In the genomic region with DNA sequence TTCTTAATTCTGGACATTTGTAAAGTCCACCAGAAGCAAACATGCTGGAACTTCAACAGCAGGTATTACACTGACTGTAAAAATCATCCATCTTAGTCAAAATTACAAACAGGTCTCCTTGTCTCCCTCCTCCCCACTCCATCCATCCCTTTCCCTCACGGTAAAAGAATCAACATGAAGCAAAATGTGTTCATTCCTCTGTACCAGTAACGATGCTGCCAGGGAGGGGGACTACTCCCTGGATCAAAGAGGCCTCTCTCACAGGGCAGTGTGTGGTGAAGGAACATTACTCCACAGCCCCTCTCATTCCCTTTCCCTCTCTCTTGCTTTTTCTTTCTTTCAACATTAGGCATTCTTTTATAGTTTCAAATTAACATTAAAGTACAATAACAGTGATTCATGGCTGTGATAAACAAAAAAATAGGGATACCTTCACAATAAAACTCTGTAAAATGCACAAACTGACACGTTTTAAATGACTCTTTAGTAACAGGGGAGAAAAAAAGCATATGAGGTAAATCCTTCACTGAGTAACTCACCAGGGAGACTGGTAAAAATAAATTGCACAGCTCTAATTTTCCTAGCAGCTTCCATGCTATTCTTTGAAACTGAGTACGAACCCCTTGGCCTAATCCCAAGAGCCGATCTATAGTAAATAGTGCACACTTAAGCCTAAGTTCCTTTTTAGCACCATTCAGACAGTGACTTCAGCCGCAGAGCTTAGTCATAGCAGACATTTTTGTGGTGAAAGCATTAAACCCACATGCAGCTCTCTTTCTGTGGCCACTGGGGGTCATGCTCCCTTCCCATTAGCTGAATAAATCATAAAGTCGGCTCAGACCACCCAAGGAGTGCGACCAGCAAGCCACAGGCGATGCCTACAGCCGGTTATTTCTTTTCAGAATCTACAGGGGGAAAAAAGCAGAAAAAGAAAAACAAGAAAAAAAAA, we compare ENCODE assay signal across 1 cellular context.
A peak's percentile ranks its signal among the peaks of the same experiment; 100 is the strongest.
TF ChIP-seq lines count a peak whose summit lies in the region.

No MANE protein-coding gene starts in this region.

TF ChIP-seq in A549, 52 proteins besides CTCF, POLR2A, EP300 and RAD21 (continued from another document):
- TF ChIP-seq, protein P1, sequence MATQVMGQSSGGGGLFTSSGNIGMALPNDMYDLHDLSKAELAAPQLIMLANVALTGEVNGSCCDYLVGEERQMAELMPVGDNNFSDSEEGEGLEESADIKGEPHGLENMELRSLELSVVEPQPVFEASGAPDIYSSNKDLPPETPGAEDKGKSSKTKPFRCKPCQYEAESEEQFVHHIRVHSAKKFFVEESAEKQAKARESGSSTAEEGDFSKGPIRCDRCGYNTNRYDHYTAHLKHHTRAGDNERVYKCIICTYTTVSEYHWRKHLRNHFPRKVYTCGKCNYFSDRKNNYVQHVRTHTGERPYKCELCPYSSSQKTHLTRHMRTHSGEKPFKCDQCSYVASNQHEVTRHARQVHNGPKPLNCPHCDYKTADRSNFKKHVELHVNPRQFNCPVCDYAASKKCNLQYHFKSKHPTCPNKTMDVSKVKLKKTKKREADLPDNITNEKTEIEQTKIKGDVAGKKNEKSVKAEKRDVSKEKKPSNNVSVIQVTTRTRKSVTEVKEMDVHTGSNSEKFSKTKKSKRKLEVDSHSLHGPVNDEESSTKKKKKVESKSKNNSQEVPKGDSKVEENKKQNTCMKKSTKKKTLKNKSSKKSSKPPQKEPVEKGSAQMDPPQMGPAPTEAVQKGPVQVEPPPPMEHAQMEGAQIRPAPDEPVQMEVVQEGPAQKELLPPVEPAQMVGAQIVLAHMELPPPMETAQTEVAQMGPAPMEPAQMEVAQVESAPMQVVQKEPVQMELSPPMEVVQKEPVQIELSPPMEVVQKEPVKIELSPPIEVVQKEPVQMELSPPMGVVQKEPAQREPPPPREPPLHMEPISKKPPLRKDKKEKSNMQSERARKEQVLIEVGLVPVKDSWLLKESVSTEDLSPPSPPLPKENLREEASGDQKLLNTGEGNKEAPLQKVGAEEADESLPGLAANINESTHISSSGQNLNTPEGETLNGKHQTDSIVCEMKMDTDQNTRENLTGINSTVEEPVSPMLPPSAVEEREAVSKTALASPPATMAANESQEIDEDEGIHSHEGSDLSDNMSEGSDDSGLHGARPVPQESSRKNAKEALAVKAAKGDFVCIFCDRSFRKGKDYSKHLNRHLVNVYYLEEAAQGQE (IDR thresholded peaks at IDR 0.05): no peak
- TF ChIP-seq, protein P2, sequence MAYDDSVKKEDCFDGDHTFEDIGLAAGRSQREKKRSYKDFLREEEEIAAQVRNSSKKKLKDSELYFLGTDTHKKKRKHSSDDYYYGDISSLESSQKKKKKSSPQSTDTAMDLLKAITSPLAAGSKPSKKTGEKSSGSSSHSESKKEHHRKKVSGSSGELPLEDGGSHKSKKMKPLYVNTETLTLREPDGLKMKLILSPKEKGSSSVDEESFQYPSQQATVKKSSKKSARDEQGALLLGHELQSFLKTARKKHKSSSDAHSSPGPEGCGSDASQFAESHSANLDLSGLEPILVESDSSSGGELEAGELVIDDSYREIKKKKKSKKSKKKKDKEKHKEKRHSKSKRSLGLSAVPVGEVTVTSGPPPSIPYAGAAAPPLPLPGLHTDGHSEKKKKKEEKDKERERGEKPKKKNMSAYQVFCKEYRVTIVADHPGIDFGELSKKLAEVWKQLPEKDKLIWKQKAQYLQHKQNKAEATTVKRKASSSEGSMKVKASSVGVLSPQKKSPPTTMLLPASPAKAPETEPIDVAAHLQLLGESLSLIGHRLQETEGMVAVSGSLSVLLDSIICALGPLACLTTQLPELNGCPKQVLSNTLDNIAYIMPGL (CRISPR knock-in tag; IDR thresholded peaks at IDR 0.05; ENCODE audit: borderline replicate concordance): no peak
- TF ChIP-seq ZFP36 (IDR thresholded peaks at IDR 0.05; ENCODE audit: borderline replicate concordance, partially characterized antibody) (no peak), NFE2L2 (conservative IDR thresholded peaks at IDR 0.05; ENCODE audit: low read length) (no peak), NR3C1 (IDR thresholded peaks at IDR 0.05) (no peak), BHLHE40 (IDR thresholded peaks at IDR 0.05; ENCODE audit: low read depth, low read length) (no peak), JUN (IDR thresholded peaks at IDR 0.05) (0 out of 5 replicates have a peak, but pooled peaks have one; percentile 25 to 40), MAFK (IDR thresholded peaks at IDR 0.05; ENCODE audit: partially characterized antibody) (no peak), ESRRA (IDR thresholded peaks at IDR 0.05; ENCODE audit: borderline replicate concordance, low read length) (no peak), KDM5A (IDR thresholded peaks at IDR 0.05) (no peak), ZNF302 (CRISPR knock-in tag; IDR thresholded peaks at IDR 0.05) (no peak), EHMT2 (IDR thresholded peaks at IDR 0.05; ENCODE audit: low read depth) (no peak), CEBPB (IDR thresholded peaks at IDR 0.05) (no peak)
- TF ChIP-seq, protein P3, sequence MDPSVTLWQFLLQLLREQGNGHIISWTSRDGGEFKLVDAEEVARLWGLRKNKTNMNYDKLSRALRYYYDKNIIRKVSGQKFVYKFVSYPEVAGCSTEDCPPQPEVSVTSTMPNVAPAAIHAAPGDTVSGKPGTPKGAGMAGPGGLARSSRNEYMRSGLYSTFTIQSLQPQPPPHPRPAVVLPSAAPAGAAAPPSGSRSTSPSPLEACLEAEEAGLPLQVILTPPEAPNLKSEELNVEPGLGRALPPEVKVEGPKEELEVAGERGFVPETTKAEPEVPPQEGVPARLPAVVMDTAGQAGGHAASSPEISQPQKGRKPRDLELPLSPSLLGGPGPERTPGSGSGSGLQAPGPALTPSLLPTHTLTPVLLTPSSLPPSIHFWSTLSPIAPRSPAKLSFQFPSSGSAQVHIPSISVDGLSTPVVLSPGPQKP (IDR thresholded peaks at IDR 0.05; ENCODE audit: low read depth, low read length): no peak
- TF ChIP-seq, protein P4, sequence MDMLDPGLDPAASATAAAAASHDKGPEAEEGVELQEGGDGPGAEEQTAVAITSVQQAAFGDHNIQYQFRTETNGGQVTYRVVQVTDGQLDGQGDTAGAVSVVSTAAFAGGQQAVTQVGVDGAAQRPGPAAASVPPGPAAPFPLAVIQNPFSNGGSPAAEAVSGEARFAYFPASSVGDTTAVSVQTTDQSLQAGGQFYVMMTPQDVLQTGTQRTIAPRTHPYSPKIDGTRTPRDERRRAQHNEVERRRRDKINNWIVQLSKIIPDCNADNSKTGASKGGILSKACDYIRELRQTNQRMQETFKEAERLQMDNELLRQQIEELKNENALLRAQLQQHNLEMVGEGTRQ (IDR thresholded peaks at IDR 0.05): no peak
- TF ChIP-seq, protein P5, sequence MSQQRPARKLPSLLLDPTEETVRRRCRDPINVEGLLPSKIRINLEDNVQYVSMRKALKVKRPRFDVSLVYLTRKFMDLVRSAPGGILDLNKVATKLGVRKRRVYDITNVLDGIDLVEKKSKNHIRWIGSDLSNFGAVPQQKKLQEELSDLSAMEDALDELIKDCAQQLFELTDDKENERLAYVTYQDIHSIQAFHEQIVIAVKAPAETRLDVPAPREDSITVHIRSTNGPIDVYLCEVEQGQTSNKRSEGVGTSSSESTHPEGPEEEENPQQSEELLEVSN (IDR thresholded peaks at IDR 0.05; ENCODE audit: borderline replicate concordance, low read depth): no peak
- TF ChIP-seq, protein P6, sequence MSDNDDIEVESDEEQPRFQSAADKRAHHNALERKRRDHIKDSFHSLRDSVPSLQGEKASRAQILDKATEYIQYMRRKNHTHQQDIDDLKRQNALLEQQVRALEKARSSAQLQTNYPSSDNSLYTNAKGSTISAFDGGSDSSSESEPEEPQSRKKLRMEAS (IDR thresholded peaks at IDR 0.05): 0 out of 2 replicates have a peak, but pooled peaks have one; percentile 14
- TF ChIP-seq, protein P7, sequence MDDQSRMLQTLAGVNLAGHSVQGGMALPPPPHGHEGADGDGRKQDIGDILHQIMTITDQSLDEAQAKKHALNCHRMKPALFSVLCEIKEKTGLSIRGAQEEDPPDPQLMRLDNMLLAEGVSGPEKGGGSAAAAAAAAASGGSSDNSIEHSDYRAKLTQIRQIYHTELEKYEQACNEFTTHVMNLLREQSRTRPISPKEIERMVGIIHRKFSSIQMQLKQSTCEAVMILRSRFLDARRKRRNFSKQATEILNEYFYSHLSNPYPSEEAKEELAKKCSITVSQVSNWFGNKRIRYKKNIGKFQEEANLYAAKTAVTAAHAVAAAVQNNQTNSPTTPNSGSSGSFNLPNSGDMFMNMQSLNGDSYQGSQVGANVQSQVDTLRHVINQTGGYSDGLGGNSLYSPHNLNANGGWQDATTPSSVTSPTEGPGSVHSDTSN (IDR thresholded peaks at IDR 0.05): no peak
